ENCODE assay signal across 18 cellular contexts in the genomic region with DNA sequence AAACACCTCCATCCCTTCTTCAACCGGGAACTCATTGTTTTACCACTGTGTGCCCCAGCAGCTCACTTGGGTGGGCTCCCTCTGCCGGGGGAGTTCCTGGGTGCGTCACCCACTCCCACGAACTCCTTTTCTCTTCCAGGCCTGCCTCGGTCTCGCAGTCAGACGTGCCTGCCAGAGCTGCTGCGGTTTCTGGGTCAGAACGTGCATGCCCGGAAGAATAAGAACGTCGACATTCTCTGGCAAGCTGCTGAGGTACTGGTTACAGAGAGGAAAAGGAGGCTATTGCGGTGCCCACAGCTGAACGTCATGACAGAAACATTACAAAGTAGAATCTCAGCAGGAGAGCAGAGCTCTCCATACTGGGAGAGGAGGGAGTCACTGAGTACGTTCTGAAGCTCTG.
"Had no signal": no experiment of that assay in that cellular context is flagged by ENCODE, and none has a peak within 500 bp of the region (broad histone marks: within the 10 kb centered on the region; RNA-seq: fewer than 3 reads in every experiment).

No MANE protein-coding gene starts in this region.

- H3K9me3 ChIP-seq: adrenal gland, right atrium auricular region, stomach had no signal

- DNase-seq: activated CD4-positive, alpha-beta memory T cell treated with anti-CD3 and anti-CD28 coated beads, Interleukin-2, amount 10 ng/mL, durations not matched to agents 7 days and 5 days; activated CD4-positive, alpha-beta T cell treated with anti-CD3 and anti-CD28 coated beads for 48 hours; activated CD4-positive, CD25-positive, alpha-beta regulatory T cell; foreskin melanocyte; glutamatergic neuron; kidney; stomach; T-helper 1 cell; T-helper 9 cell had no signal

- H3K9me3 Mint-ChIP-seq: activated CD4-positive, alpha-beta memory T cell treated with anti-CD3 and anti-CD28 coated beads, Interleukin-2, amount 10 ng/mL, durations not matched to agents 7 days and 5 days; activated naive CD4-positive, alpha-beta T cell treated with anti-CD3 and anti-CD28 coated beads, Interleukin-2, amount 50 U/mL, for 24 hours; nephron had no signal

- H3K27ac ChIP-seq: adrenal gland, right atrium auricular region, skin epidermis, stomach had no signal

- H3K27ac Mint-ChIP-seq: activated CD4-positive, alpha-beta memory T cell treated with anti-CD3 and anti-CD28 coated beads, Interleukin-2, amount 10 ng/mL, durations not matched to agents 7 days and 5 days; activated CD8-positive, alpha-beta memory T cell treated with anti-CD3 and anti-CD28 coated beads, Interleukin-2, amount 10 ng/mL, durations not matched to agents 7 days and 5 days; activated naive CD4-positive, alpha-beta T cell treated with anti-CD3 and anti-CD28 coated beads, Interleukin-2, amount 50 U/mL, for 24 hours; nephron had no signal

- H3K4me1 ChIP-seq: adrenal gland, right atrium auricular region, stomach had no signal

- H3K4me3 Mint-ChIP-seq: activated CD4-positive, alpha-beta memory T cell treated with anti-CD3 and anti-CD28 coated beads, Interleukin-2, amount 10 ng/mL, durations not matched to agents 7 days and 5 days; activated CD8-positive, alpha-beta memory T cell treated with anti-CD3 and anti-CD28 coated beads, Interleukin-2, amount 10 ng/mL, durations not matched to agents 7 days and 5 days; activated naive CD4-positive, alpha-beta T cell treated with anti-CD3 and anti-CD28 coated beads, Interleukin-2, amount 50 U/mL, for 24 hours; nephron had no signal

- H3K4me3 ChIP-seq: adrenal gland, lung, right atrium auricular region, skin epidermis, stomach had no signal

- H3K4me1 Mint-ChIP-seq: activated CD4-positive, alpha-beta memory T cell treated with anti-CD3 and anti-CD28 coated beads, Interleukin-2, amount 10 ng/mL, durations not matched to agents 7 days and 5 days; activated CD8-positive, alpha-beta memory T cell treated with anti-CD3 and anti-CD28 coated beads, Interleukin-2, amount 10 ng/mL, durations not matched to agents 7 days and 5 days; activated naive CD4-positive, alpha-beta T cell treated with anti-CD3 and anti-CD28 coated beads, Interleukin-2, amount 50 U/mL, for 24 hours; nephron had no signal

- H3K27me3 Mint-ChIP-seq: activated CD4-positive, alpha-beta memory T cell treated with anti-CD3 and anti-CD28 coated beads, Interleukin-2, amount 10 ng/mL, durations not matched to agents 7 days and 5 days; activated CD8-positive, alpha-beta memory T cell treated with anti-CD3 and anti-CD28 coated beads, Interleukin-2, amount 10 ng/mL, durations not matched to agents 7 days and 5 days; activated naive CD4-positive, alpha-beta T cell treated with anti-CD3 and anti-CD28 coated beads, Interleukin-2, amount 50 U/mL, for 24 hours; progenitor cell of endocrine pancreas had no signal

- ATAC-seq: activated CD8-positive, alpha-beta memory T cell treated with anti-CD3 and anti-CD28 coated beads, Interleukin-2, amount 10 ng/mL, durations not matched to agents 7 days and 5 days; left lobe of liver had no signal

- H3K27me3 ChIP-seq: adrenal gland, right atrium auricular region, stomach had no signal
